In the genomic region with DNA sequence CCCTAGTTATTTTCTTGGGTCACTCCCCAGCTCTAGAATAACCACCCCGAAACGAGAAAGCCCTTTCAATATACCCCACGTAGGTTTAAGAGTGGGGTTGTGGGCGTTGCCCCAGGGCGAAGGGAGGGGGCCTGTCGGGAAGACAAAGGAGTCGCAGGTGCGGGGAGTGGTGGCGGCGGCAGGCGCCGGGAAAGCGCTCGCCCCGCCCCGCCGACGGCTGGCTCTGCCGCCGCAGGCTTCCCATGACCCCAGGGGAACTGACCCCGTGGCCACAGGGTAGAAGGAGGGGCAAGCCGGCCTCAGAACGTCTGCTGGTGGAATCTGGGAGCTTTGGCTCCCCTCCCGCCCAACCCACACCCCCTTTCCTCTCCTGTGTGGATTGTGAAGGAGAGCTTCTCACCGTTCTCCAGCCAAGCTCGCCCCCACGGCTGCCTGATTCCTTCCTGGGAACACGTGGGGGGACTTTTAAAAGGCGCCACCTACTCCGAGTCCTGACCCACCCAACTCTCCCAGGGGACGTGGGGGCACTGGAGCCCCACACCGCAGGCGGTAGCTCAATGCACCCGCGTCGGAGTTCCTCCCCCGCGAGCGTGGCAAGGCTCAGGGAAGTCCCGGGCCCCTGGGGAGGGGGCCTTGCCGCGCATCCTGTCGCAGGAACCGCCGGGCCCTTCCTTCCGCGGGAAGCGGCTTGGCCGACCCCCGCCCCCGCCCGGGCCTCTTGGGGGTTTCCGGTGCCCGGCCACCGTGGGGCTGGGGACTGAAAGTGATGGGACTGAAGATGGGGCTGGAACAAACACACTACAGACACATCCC, we compare ENCODE assay signal across 1 cellular context.
TF ChIP-seq lines count a peak whose summit lies in the region.

No MANE protein-coding gene starts in this region.

TF ChIP-seq in HCT116, 20 proteins besides CTCF, POLR2A, EP300 and RAD21:
- TF ChIP-seq, protein P1, sequence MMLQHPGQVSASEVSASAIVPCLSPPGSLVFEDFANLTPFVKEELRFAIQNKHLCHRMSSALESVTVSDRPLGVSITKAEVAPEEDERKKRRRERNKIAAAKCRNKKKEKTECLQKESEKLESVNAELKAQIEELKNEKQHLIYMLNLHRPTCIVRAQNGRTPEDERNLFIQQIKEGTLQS (IDR thresholded peaks at IDR 0.05), result no peak
- TF ChIP-seq EZH2 (IDR thresholded peaks at IDR 0.05) (no peak), CEBPB (IDR thresholded peaks at IDR 0.05; ENCODE audit: low read depth) (no peak), EGR1 (IDR thresholded peaks at IDR 0.05; ENCODE audit: low read depth) (no peak), TCF7L2 (IDR thresholded peaks at IDR 0.05; ENCODE audit: borderline replicate concordance, extremely low read depth, insufficient read depth, insufficient read length) (peak; percentile 80), POLR2AphosphoS5 (IDR thresholded peaks at IDR 0.05; ENCODE audit: low read depth, low read length) (peak; percentile 3), YY1 (IDR thresholded peaks at IDR 0.05; ENCODE audit: extremely low read depth, insufficient replicate concordance, low read depth, low read length) (no peak), SP1 (IDR thresholded peaks at IDR 0.05; ENCODE audit: low read depth) (no peak)
